Comparison of ENCODE assay signal across 17 cellular contexts in the genomic region with DNA sequence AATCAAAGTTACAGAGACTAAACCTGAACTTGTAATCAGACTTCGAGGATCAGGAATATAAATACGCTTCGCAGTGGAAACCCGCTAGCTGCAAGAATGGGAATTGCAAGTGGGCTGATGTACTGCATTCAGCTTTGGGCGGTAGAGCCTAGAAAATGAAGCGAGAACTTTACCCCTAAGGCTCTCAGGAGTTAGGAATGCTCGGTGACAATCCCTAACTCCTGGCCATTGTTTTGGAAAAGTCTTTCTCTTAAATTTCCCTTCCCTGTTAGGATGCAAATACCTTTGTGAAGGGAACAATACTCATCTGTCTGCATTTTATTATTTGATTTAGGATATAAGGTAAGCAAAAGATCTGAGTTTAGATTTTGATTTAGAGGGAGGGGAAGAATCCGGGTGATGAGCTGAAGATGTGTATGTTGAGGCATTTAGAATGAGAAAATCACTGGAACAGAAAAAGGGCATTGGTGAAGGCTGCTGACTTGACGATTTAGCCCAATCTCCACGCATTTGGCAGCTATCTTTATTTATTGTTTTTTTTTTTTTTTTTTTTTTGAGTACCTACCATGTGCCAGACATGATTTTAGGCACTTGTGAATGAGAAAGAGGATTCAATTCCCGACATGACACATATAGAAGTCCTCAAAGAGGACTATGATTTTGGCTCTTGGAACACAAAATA. TPM values are rescaled to one million over a fixed set of nuclear protein-coding genes. Genes with fewer than 3 reads are reported as not detected.
DNase-seq lines count a peak whose midpoint lies in the region; ATAC-seq and TF ChIP-seq lines count a peak whose summit lies in the region.
"Had no signal": no experiment of that assay in that cellular context is flagged by ENCODE, and none has a peak within 500 bp of the region (broad histone marks: within the 10 kb centered on the region; RNA-seq: fewer than 3 reads in every experiment).

No MANE protein-coding gene starts in this region.

- DNase-seq in left ventricle myocardium inferior = no peak
- DNase-seq in Right ventricle myocardium inferior (ENCODE audit: missing footprints) = no peak
- DNase-seq in brain microvascular endothelial cell = peak; percentile 9
- DNase-seq in iPS-NIHi7 (ENCODE audit: extremely low spot score) = peak; percentile 56
- no peak for DNase-seq in type B pancreatic cell (ENCODE audit: extremely low spot score, unreplicated experiment)
- DNase-seq: activated CD8-positive, alpha-beta T cell treated with anti-CD3 and anti-CD28 coated beads, Interleukin-2, amount 10 ng/mL, durations not matched to agents 7 days and 5 days; activated naive CD4-positive, alpha-beta T cell treated with Interleukin-2 at 50 U/mL for 16 hours; NCI-H446; posterior cingulate gyrus; RPMI8226 had no signal

- peaks cover 34% of the 10 kb centered on the region for H3K4me1 Mint-ChIP-seq in type B pancreatic cell (ENCODE audit: unreplicated experiment)

- H3K36me3 Mint-ChIP-seq in type B pancreatic cell = no peaks in the 10 kb centered on the region
- H3K36me3 Mint-ChIP-seq: stimulated activated memory B cell treated with anti-CD40 and anti-IgM and Interleukin-4, amounts not matched to agents 10 μg/mL and 1 μg/mL and 100 μg/mL, for 72 hours had no signal

- intact Hi-C loops in left ventricle myocardium inferior (cut with micrococcal nuclease) = no loop called here
- intact Hi-C loops in Right ventricle myocardium inferior (cut with DNase I) = no loop called here

- no peak overlapping the region for H3K27ac ChIP-seq in left ventricle myocardium inferior (replicated peaks)
- no peak overlapping the region for H3K27ac ChIP-seq in brain microvascular endothelial cell
- H3K27ac ChIP-seq: coronary artery had no signal

- peaks cover 94% of the 10 kb centered on the region for H3K27me3 ChIP-seq in left ventricle myocardium inferior (ENCODE audit: low read depth)
- peaks cover 25% of the 10 kb centered on the region for H3K27me3 ChIP-seq in brain microvascular endothelial cell (replicated peaks)

- no peak overlapping the region for H3K27ac Mint-ChIP-seq in type B pancreatic cell
- H3K27ac Mint-ChIP-seq: activated CD8-positive, alpha-beta T cell treated with anti-CD3 and anti-CD28 coated beads, Interleukin-2, amount 10 ng/mL, durations not matched to agents 7 days and 5 days; B cell; stimulated activated memory B cell treated with anti-CD40 and anti-IgM and Interleukin-4, amounts not matched to agents 10 μg/mL and 1 μg/mL and 100 μg/mL, for 72 hours had no signal

- in situ Hi-C loops in brain microvascular endothelial cell (cut with HindIII; ENCODE audit: low pct_ligation_motif_present, low sequenced_read_pairs) = no loop called here

- TF ChIP-seq CTCF in left ventricle myocardium inferior (IDR thresholded peaks at IDR 0.05; ENCODE audit: borderline replicate concordance) (peak; percentile 40), brain microvascular endothelial cell (IDR thresholded peaks at IDR 0.05; ENCODE audit: low read depth, low read length, missing control alignments) (peak; percentile 61), type B pancreatic cell (conservative IDR thresholded peaks at IDR 0.05) (peak; percentile 81)

- H3K9me3 ChIP-seq in left ventricle myocardium inferior (replicated peaks) = no peaks in the 10 kb centered on the region

- H3K9me3 Mint-ChIP-seq in type B pancreatic cell = no peaks in the 10 kb centered on the region
- H3K9me3 Mint-ChIP-seq: stimulated activated memory B cell treated with anti-CD40 and anti-IgM and Interleukin-4, amounts not matched to agents 10 μg/mL and 1 μg/mL and 100 μg/mL, for 72 hours had no signal

- ATAC-seq in Right ventricle myocardium inferior (no peak), GM21717 (IDR thresholded peaks at IDR 0.05; ENCODE audit: unreplicated experiment) (no peak), HG02938 (IDR thresholded peaks at IDR 0.05; ENCODE audit: unreplicated experiment) (no peak), GM18519 (IDR thresholded peaks at IDR 0.05; ENCODE audit: low FRiP score, unreplicated experiment) (no peak)
- ATAC-seq: activated CD8-positive, alpha-beta T cell treated with anti-CD3 and anti-CD28 coated beads, Interleukin-2, amount 10 ng/mL, durations not matched to agents 7 days and 5 days; stimulated activated memory B cell treated with anti-CD40 and anti-IgM and Interleukin-4, amounts not matched to agents 10 μg/mL and 1 μg/mL and 100 μg/mL, for 72 hours had no signal

- no peaks in the 10 kb centered on the region for H3K36me3 ChIP-seq in left ventricle myocardium inferior
- no peaks in the 10 kb centered on the region for H3K36me3 ChIP-seq in brain microvascular endothelial cell (replicated peaks)

- H3K4me3 Mint-ChIP-seq in type B pancreatic cell = peak overlapping the region; percentile 1
- H3K4me3 Mint-ChIP-seq: activated CD8-positive, alpha-beta T cell treated with anti-CD3 and anti-CD28 coated beads, Interleukin-2, amount 10 ng/mL, durations not matched to agents 7 days and 5 days; B cell; stimulated activated memory B cell treated with anti-CD40 and anti-IgM and Interleukin-4, amounts not matched to agents 10 μg/mL and 1 μg/mL and 100 μg/mL, for 72 hours had no signal

- H3K4me3 ChIP-seq in left ventricle myocardium inferior (no peak overlapping the region), brain microvascular endothelial cell (ENCODE audit: low read depth, low read length) (no peak overlapping the region)
- H3K4me3 ChIP-seq: coronary artery had no signal

- H3K27me3 Mint-ChIP-seq in type B pancreatic cell = peaks cover 71% of the 10 kb centered on the region

- peaks cover 19% of the 10 kb centered on the region for H3K4me1 ChIP-seq in left ventricle myocardium inferior

RNA-seq across cellular contexts. Expression of a gene that starts 2.2 kb away (rescaled TPM):
- not detected for total RNA-seq in left ventricle myocardium inferior
- total RNA-seq in Right ventricle myocardium inferior = not detected
- total RNA-seq in type B pancreatic cell (ENCODE audit: low replicate concordance) = 14.7 and 18.4 TPM in 2 replicates
- total RNA-seq: activated CD8-positive, alpha-beta T cell treated with anti-CD3 and anti-CD28 coated beads, Interleukin-2, amount 10 ng/mL, durations not matched to agents 7 days and 5 days; B cell; lung microvascular endothelial cell had no signal

Comparison
In these comparisons a context has a peak if more than half of its experiments do, and no peak if none do; other contexts are left out.
1. DNase-seq: peak in brain microvascular endothelial cell (single experiment) and iPS-NIHi7 (single experiment); none in left ventricle myocardium inferior (single experiment), Right ventricle myocardium inferior (single experiment) and type B pancreatic cell (single experiment).
2. RNA of a gene that starts 2.2 kb away (total RNA-seq): 14.7 to 18.4 TPM in type B pancreatic cell; not detected in left ventricle myocardium inferior (single experiment) and not detected in Right ventricle myocardium inferior (single experiment); every median in the first group is over 10 times any median in the second.
3. Peak in every context shown above with its lines, with median percentiles within 50 percentile points of each other: CTCF ChIP-seq.